ENCODE assay signal across 12 cellular contexts in genomic region chr13:100341327-100341726, GRCh38.
"Had no signal": no experiment of that assay in that cellular context is flagged by ENCODE, and none has a peak within 500 bp of the region (broad histone marks: within the 10 kb centered on the region; RNA-seq: fewer than 3 reads in every experiment).

No MANE protein-coding gene starts in this region.

- H3K4me3 Mint-ChIP-seq: activated CD4-positive, alpha-beta memory T cell treated with anti-CD3 and anti-CD28 coated beads, Interleukin-2, amount 10 ng/mL, durations not matched to agents 7 days and 5 days; activated T-cell treated with anti-CD3 and anti-CD28 coated beads, Interleukin-2, amount 50 U/mL, for 72 hours had no signal

- H3K9me3 Mint-ChIP-seq: activated CD4-positive, alpha-beta memory T cell treated with anti-CD3 and anti-CD28 coated beads, Interleukin-2, amount 10 ng/mL, durations not matched to agents 7 days and 5 days; activated T-cell treated with anti-CD3 and anti-CD28 coated beads, Interleukin-2, amount 50 U/mL, for 72 hours had no signal

- DNase-seq: activated CD4-positive, alpha-beta memory T cell treated with anti-CD3 and anti-CD28 coated beads, Interleukin-2, amount 10 ng/mL, durations not matched to agents 7 days and 5 days; activated CD4-positive, CD25-positive, alpha-beta regulatory T cell treated with anti-CD3 and anti-CD28 coated beads, Interleukin-2, amount 50 U/mL, for 72 hours; activated CD8-positive, alpha-beta memory T cell treated with anti-CD3 and anti-CD28 coated beads, Interleukin-2, amount 50 U/mL, for 4 hours; activated T-cell treated with anti-CD3 and anti-CD28 coated beads, Interleukin-2, amount 50 U/mL, for 72 hours; dermis blood vessel endothelial cell; islet precursor cell; midbrain; stimulated activated CD4-positive, alpha-beta T cell treated with anti-CD3 and anti-CD28 coated beads, Interleukin-1b, Interleukin-23, amount 100 ng/mL, for 48 hours; stomach; T-helper 9 cell; testis; upper lobe of left lung had no signal

- H3K27ac Mint-ChIP-seq: activated CD4-positive, alpha-beta memory T cell treated with anti-CD3 and anti-CD28 coated beads, Interleukin-2, amount 10 ng/mL, durations not matched to agents 7 days and 5 days; activated T-cell treated with anti-CD3 and anti-CD28 coated beads, Interleukin-2, amount 50 U/mL, for 72 hours had no signal

- ATAC-seq: activated T-cell treated with anti-CD3 and anti-CD28 coated beads, Interleukin-2, amount 50 U/mL, for 72 hours had no signal

- H3K27me3 Mint-ChIP-seq: activated CD4-positive, alpha-beta memory T cell treated with anti-CD3 and anti-CD28 coated beads, Interleukin-2, amount 10 ng/mL, durations not matched to agents 7 days and 5 days had no signal
